1 cellular context compared by ENCODE assay signal in genomic region chr19:58278156-58279041, GRCh38.
TF ChIP-seq lines count a peak whose summit lies in the region.

Gene ZNF8 (plus strand): TSS chr19:58278955. CDS start chr19:58279082, 127 bp downstream.

TF ChIP-seq in HepG2, 621 proteins besides CTCF, POLR2A, EP300 and RAD21 (continued from another document and continues in another):
- TF ChIP-seq ZHX2 (IDR thresholded peaks at IDR 0.05; ENCODE audit: low read depth) = peak; percentile 30; the same call in 1 of the 2 replicates
- TF ChIP-seq ZHX2 (CRISPR knock-in tag; IDR thresholded peaks at IDR 0.05; ENCODE audit: borderline replicate concordance) = no peak
- peak; percentile 82 for TF ChIP-seq NR2C2 (CRISPR knock-in tag; IDR thresholded peaks at IDR 0.05; ENCODE audit: borderline replicate concordance)
- peak; percentile 61; the same call in 1 of the 2 replicates for TF ChIP-seq ZNF724P (CRISPR knock-in tag; IDR thresholded peaks at IDR 0.05; ENCODE audit: borderline replicate concordance)
- TF ChIP-seq THYN1 (CRISPR knock-in tag; IDR thresholded peaks at IDR 0.05; ENCODE audit: borderline replicate concordance, low read depth) = no peak
- peak; percentile 97 for TF ChIP-seq YY1 (IDR thresholded peaks at IDR 0.05; ENCODE audit: insufficient read depth, insufficient replicate concordance, low read depth, low read length)
- TF ChIP-seq ZBTB49 (CRISPR knock-in tag; IDR thresholded peaks at IDR 0.05; ENCODE audit: borderline replicate concordance) = no peak
- TF ChIP-seq SMAD1 (CRISPR knock-in tag; IDR thresholded peaks at IDR 0.05; ENCODE audit: borderline replicate concordance, low read depth) = peak; percentile 16; the same call in 1 of the 2 replicates
- TF ChIP-seq ZUFSP (CRISPR knock-in tag; IDR thresholded peaks at IDR 0.05; ENCODE audit: borderline replicate concordance) = no peak
- no peak for TF ChIP-seq ZNF17 (CRISPR knock-in tag; IDR thresholded peaks at IDR 0.05)
- peak; percentile 78; the same call in 1 of the 2 replicates for TF ChIP-seq HNF1B (CRISPR knock-in tag; IDR thresholded peaks at IDR 0.05)
- peak; percentile 20; the same call in 1 of the 2 replicates for TF ChIP-seq ZNF230 (CRISPR knock-in tag; IDR thresholded peaks at IDR 0.05)
- no peak for TF ChIP-seq BCLAF1 (IDR thresholded peaks at IDR 0.05)
- no peak; the same call in 1 of the 2 replicates for TF ChIP-seq KDM5A (IDR thresholded peaks at IDR 0.05; ENCODE audit: borderline replicate concordance, low read length)
- no peak for TF ChIP-seq ZBTB21 (CRISPR knock-in tag; IDR thresholded peaks at IDR 0.05)
- peak; percentile 72; the same call in 1 of the 2 replicates for TF ChIP-seq ZNF607 (CRISPR knock-in tag; IDR thresholded peaks at IDR 0.05; ENCODE audit: borderline replicate concordance)
- no peak for TF ChIP-seq ZNF3 (CRISPR knock-in tag; IDR thresholded peaks at IDR 0.05)
- TF ChIP-seq MEIS2 (CRISPR knock-in tag; IDR thresholded peaks at IDR 0.05) = no peak
- peak; percentile 5; the same call in 1 of the 2 replicates for TF ChIP-seq ELF4 (CRISPR knock-in tag; IDR thresholded peaks at IDR 0.05; ENCODE audit: borderline replicate concordance)
- no peak for TF ChIP-seq MAF1 (CRISPR knock-in tag; IDR thresholded peaks at IDR 0.05; ENCODE audit: borderline replicate concordance)
- no peak for TF ChIP-seq SRF (IDR thresholded peaks at IDR 0.05; ENCODE audit: low read depth, low read length)
- TF ChIP-seq SMYD3 (CRISPR knock-in tag; IDR thresholded peaks at IDR 0.05) = no peak
- no peak for TF ChIP-seq ZNF547 (CRISPR knock-in tag; IDR thresholded peaks at IDR 0.05)
- peak; percentile 65 for TF ChIP-seq ZNF18 (CRISPR knock-in tag; IDR thresholded peaks at IDR 0.05; ENCODE audit: insufficient replicate concordance)
- TF ChIP-seq ZNF407 (CRISPR knock-in tag; IDR thresholded peaks at IDR 0.05; ENCODE audit: not compliant biosample characterization) = peak; percentile 37
- peak; percentile 71; the same call in 1 of the 3 replicates for TF ChIP-seq MXI1 (IDR thresholded peaks at IDR 0.05; ENCODE audit: borderline replicate concordance, low read depth, low read length)
- TF ChIP-seq TARDBP (CRISPR knock-in tag; IDR thresholded peaks at IDR 0.05) = no peak
- no peak for TF ChIP-seq GTF2F1 (IDR thresholded peaks at IDR 0.05; ENCODE audit: low read length)
